In genomic region chr6:18350271-18350670, GRCh38 we compare ENCODE assay signal across 27 cellular contexts. TPM values are rescaled to one million over a fixed set of nuclear protein-coding genes. Genes with fewer than 3 reads are reported as not detected.
DNase-seq lines count a peak whose midpoint lies in the region; ATAC-seq and TF ChIP-seq lines count a peak whose summit lies in the region.
"Had no signal": no experiment of that assay in that cellular context is flagged by ENCODE, and none has a peak within 500 bp of the region (broad histone marks: within the 10 kb centered on the region; RNA-seq: fewer than 3 reads in every experiment).

No MANE protein-coding gene starts in this region.

- no peak overlapping the region for H3K4me3 ChIP-seq in OCI-LY3 (ENCODE audit: low read length)
- no peak overlapping the region for H3K4me3 ChIP-seq in epithelial cell of esophagus (ENCODE audit: low read length)
- no peak overlapping the region for H3K4me3 ChIP-seq in suprapubic skin
- H3K4me3 ChIP-seq: A549, esophagus squamous epithelium, HAP-1, ovary had no signal

- TF ChIP-seq POLR2A in suprapubic skin (IDR thresholded peaks at IDR 0.05): no peak

- no peaks in the 10 kb centered on the region for H3K36me3 Mint-ChIP-seq in CD14-positive monocyte
- no peaks in the 10 kb centered on the region for H3K36me3 Mint-ChIP-seq in naive B cell

- H2AFZ ChIP-seq in OCI-LY3 (ENCODE audit: low read depth, low read length): no peak overlapping the region

- intact Hi-C loops in CD14-positive monocyte (cut with micrococcal nuclease): no loop called here

- H3K9me3 Mint-ChIP-seq in CD14-positive monocyte: peaks cover 0 to 4% (median 0%) of the 10 kb centered on the region in 7 donors
- H3K9me3 Mint-ChIP-seq in naive B cell: peaks cover 0 to 6% (median 0%) of the 10 kb centered on the region in 7 donors
- H3K9me3 Mint-ChIP-seq: nephron had no signal

- 71% methylated on average over 4 of the region's 4 CpGs for WGBS in suprapubic skin

- DNase-seq in CD14-positive monocyte (ENCODE audit: low spot score): no peak
- peak; percentile 85 for DNase-seq in epithelial cell of esophagus (ENCODE audit: low read depth)
- DNase-seq in naive B cell: no peak
- no peak for DNase-seq in NCI-H526 (lab: John Stamatoyannopoulos, UW)
- DNase-seq in suprapubic skin (ENCODE audit: low spot score in 2 of 2): no peak
- DNase-seq: activated CD4-positive, alpha-beta T cell treated with anti-CD3 and anti-CD28 coated beads for 4 hours; activated naive CD4-positive, alpha-beta T cell treated with anti-CD3 and anti-CD28 coated beads, Interleukin-2, amount 50 U/mL, for 16 hours; aorta; cerebellar nuclear complex; DMS 273 treated with DMSO at 0.1 percent for 48 hours; effector CD4-positive, alpha-beta T cell; esophagus squamous epithelium; GDM1; NCI-H1694 treated with DMSO at 0.1 percent for 48 hours; NCI-H774; ovary; right cardiac atrium; Right ventricle myocardium superior; SW 1271 had no signal

- H3K4me2 ChIP-seq in OCI-LY3 (ENCODE audit: low read length): no peak overlapping the region
- H3K4me2 ChIP-seq: A549, KMS-11 had no signal

- no peak overlapping the region for H3K4me3 Mint-ChIP-seq in CD14-positive monocyte
- H3K4me3 Mint-ChIP-seq in naive B cell: no peak overlapping the region
- H3K4me3 Mint-ChIP-seq: nephron had no signal

- H3K4me1 ChIP-seq in OCI-LY3 (ENCODE audit: low read length) (peaks cover 83% of the 10 kb centered on the region), suprapubic skin (peaks cover 26% of the 10 kb centered on the region)
- H3K4me1 ChIP-seq: A549, HAP-1 had no signal

- no peak for TF ChIP-seq EP300 in suprapubic skin (IDR thresholded peaks at IDR 0.05)

- H3K4me1 Mint-ChIP-seq in CD14-positive monocyte (peaks cover 16% of the 10 kb centered on the region), naive B cell (peaks cover 11 to 26% (median 12%) of the 10 kb centered on the region in 3 donors)

- no peaks in the 10 kb centered on the region for H4K20me1 ChIP-seq in OCI-LY3 (ENCODE audit: insufficient read depth, low read length)

- ATAC-seq in naive B cell (ENCODE audit: low read depth in 2 of 2): no peak
- no peak for ATAC-seq in GM19467 (IDR thresholded peaks at IDR 0.05; ENCODE audit: unreplicated experiment)
- ATAC-seq in GM21529 (IDR thresholded peaks at IDR 0.05; ENCODE audit: unreplicated experiment): no peak
- ATAC-seq: A549, right cardiac atrium had no signal

- H3K79me2 ChIP-seq in OCI-LY3 (ENCODE audit: low read length): peaks cover 13% of the 10 kb centered on the region; the same call in 1 of the 2 replicates

- H3K27ac Mint-ChIP-seq in CD14-positive monocyte (peak overlapping the region in 6 of 7 donors; percentile 17 to 92 (median 80)), naive B cell (peak overlapping the region in 4 of 6 donors; percentile 58 to 91 (median 66))
- H3K27ac Mint-ChIP-seq: nephron had no signal

- H3K36me3 ChIP-seq in OCI-LY3 (replicated peaks; ENCODE audit: low read depth, low read length) (no peaks in the 10 kb centered on the region), suprapubic skin (no peaks in the 10 kb centered on the region)
- H3K36me3 ChIP-seq: esophagus squamous epithelium, HAP-1, ovary had no signal

- H3K9ac ChIP-seq in OCI-LY3 (ENCODE audit: low read length): peak overlapping the region; percentile 45; the same call in 1 of the 2 replicates
- H3K9ac ChIP-seq: KMS-11 had no signal

- H3K27me3 Mint-ChIP-seq in CD14-positive monocyte (ENCODE audit: low read depth in 3 of 3) (peaks cover 0 to 3% (median 0%) of the 10 kb centered on the region in 3 donors), naive B cell (no peaks in the 10 kb centered on the region)

- TF ChIP-seq CTCF in CD14-positive monocyte (IDR thresholded peaks at IDR 0.05): no peak
- TF ChIP-seq CTCF in OCI-LY3 (IDR thresholded peaks at IDR 0.05; ENCODE audit: low read depth, low read length): no peak
- no peak for TF ChIP-seq CTCF in epithelial cell of esophagus (IDR thresholded peaks at IDR 0.05; ENCODE audit: insufficient read depth, low read depth, low read length, missing control alignments)
- no peak for TF ChIP-seq CTCF in suprapubic skin (IDR thresholded peaks at IDR 0.05)

- H3K27me3 ChIP-seq in OCI-LY3 (ENCODE audit: low read depth, low read length) (no peaks in the 10 kb centered on the region), suprapubic skin (no peaks in the 10 kb centered on the region)
- H3K27me3 ChIP-seq: esophagus squamous epithelium, ovary had no signal

- H3K9me3 ChIP-seq in OCI-LY3 (ENCODE audit: insufficient read depth, low read length) (no peaks in the 10 kb centered on the region), suprapubic skin (no peaks in the 10 kb centered on the region)
- H3K9me3 ChIP-seq: A549, esophagus squamous epithelium, HAP-1, ovary had no signal

- peak overlapping the region; percentile 99 for H3K27ac ChIP-seq in OCI-LY3 (ENCODE audit: low read length)
- no peak overlapping the region for H3K27ac ChIP-seq in suprapubic skin
- H3K27ac ChIP-seq: A549, C4-2B, esophagus squamous epithelium, KMS-11, ovary had no signal

RNA-seq across cellular contexts. Expression of gene RNF144B, which starts 36.9 kb away (rescaled TPM):
- 10 to 100 TPM; 25.6 to 27.9 TPM for polyA plus RNA-seq in CD14-positive monocyte
- polyA plus RNA-seq in naive B cell (ENCODE audit: low read depth in 6 of 6): 10 to 100 TPM in 2 of 6 donors, 1 to 10 TPM in 4; 3.4 to 17.4 (median 8.9) TPM
- 10 to 100 TPM; 27.8 to 48.4 (median 38.7) TPM for total RNA-seq in suprapubic skin
